ENCODE assay signal across 8 cellular contexts in genomic region chr14:65832431-65833253, GRCh38.
DNase-seq lines count a peak whose midpoint lies in the region; ATAC-seq and TF ChIP-seq lines count a peak whose summit lies in the region.

No MANE protein-coding gene starts in this region.

- H3K27me3 ChIP-seq in AG04450 (ENCODE audit: control insufficient read depth, insufficient read depth, low read length), result peaks cover 14% of the 10 kb centered on the region
- H3K27me3 ChIP-seq in CD8-positive, alpha-beta T cell (ENCODE audit: insufficient read depth, low read length), result no peaks in the 10 kb centered on the region

- H3K9me3 ChIP-seq in AG04450 (ENCODE audit: control insufficient read depth, insufficient read depth, low read length) (no peaks in the 10 kb centered on the region), T-helper 17 cell (ENCODE audit: control insufficient read depth, low read length, poor library complexity, severe bottlenecking) (no peaks in the 10 kb centered on the region)
- no peaks in the 10 kb centered on the region for H3K9me3 ChIP-seq in CD8-positive, alpha-beta T cell (ENCODE audit: low read length)

- DNase-seq in AG04450 (ENCODE audit: low read depth, low spot score) (no peak), T-helper 17 cell (no peak), iPS-NIHi7 (ENCODE audit: extremely low spot score) (peak; percentile 53), HT-29 (ENCODE audit: low spot score) (no peak)
- DNase-seq in activated T-helper 2 cell treated with anti-CD3 and anti-CD28 coated beads, Interferon-gamma antibody, Interleukin-2, Interleukin-4, amounts not matched to agents 10 μg/mL and 5 μg/mL and 100 μg/mL, durations not matched to agents 14 hours and 24 hours and 36 hours (ENCODE audit: low spot score), result no peak
- no peak for DNase-seq in CD8-positive, alpha-beta T cell

- POLR2A ChIA-PET in AG04450 (lab: Yijun Ruan, JAX), result no interaction called here
- POLR2A ChIA-PET in CD8-positive, alpha-beta T cell (lab: Charles Lee), result interaction anchor here (1.2 to 3.1 kb wide), 2 partner anchors 14 to 29 kb away, joined by 3 to 15 read pairs; no protein-coding TSS in a partner anchor

- CTCF ChIA-PET in AG04450 (lab: Charles Lee), result interaction anchor here (0.7 to 2.9 kb wide), 8 partner anchors 9 to 668 kb away, joined by 3 to 22 read pairs (median 3); partner anchors contain the start of gene FUT8
- CTCF ChIA-PET in CD8-positive, alpha-beta T cell (lab: Charles Lee), result interaction anchor here (0.8 to 5.0 kb wide), 7 partner anchors 9 to 545 kb away, joined by 3 to 28 read pairs (median 4); no protein-coding TSS in a partner anchor

- H3K27me3 Mint-ChIP-seq in T-helper 17 cell, result no peaks in the 10 kb centered on the region
- H3K27me3 Mint-ChIP-seq in activated T-helper 2 cell treated with anti-CD3 and anti-CD28 coated beads, Interferon-gamma antibody, Interleukin-2, Interleukin-4, amounts not matched to agents 10 μg/mL and 5 μg/mL and 100 μg/mL, durations not matched to agents 14 hours and 24 hours and 36 hours (ENCODE audit: low read depth), result peaks cover 9% of the 10 kb centered on the region
- peaks cover 29% of the 10 kb centered on the region for H3K27me3 Mint-ChIP-seq in stimulated activated memory B cell treated with anti-CD40 and anti-IgM and Interleukin-4, amounts not matched to agents 10 μg/mL and 1 μg/mL and 100 μg/mL, for 72 hours
- H3K27me3 Mint-ChIP-seq in CD8-positive, alpha-beta T cell (ENCODE audit: low read depth), result no peaks in the 10 kb centered on the region

- peaks cover 13% of the 10 kb centered on the region for H3K4me1 ChIP-seq in CD8-positive, alpha-beta T cell (ENCODE audit: insufficient read depth, low read length)

- peaks cover 24% of the 10 kb centered on the region for H3K4me1 Mint-ChIP-seq in T-helper 17 cell
- H3K4me1 Mint-ChIP-seq in activated T-helper 2 cell treated with anti-CD3 and anti-CD28 coated beads, Interferon-gamma antibody, Interleukin-2, Interleukin-4, amounts not matched to agents 10 μg/mL and 5 μg/mL and 100 μg/mL, durations not matched to agents 14 hours and 24 hours and 36 hours (ENCODE audit: low read depth), result peaks cover 26% of the 10 kb centered on the region
- no peaks in the 10 kb centered on the region for H3K4me1 Mint-ChIP-seq in stimulated activated memory B cell treated with anti-CD40 and anti-IgM and Interleukin-4, amounts not matched to agents 10 μg/mL and 1 μg/mL and 100 μg/mL, for 72 hours
- peaks cover 44% of the 10 kb centered on the region for H3K4me1 Mint-ChIP-seq in CD8-positive, alpha-beta T cell (ENCODE audit: low read depth)

- intact Hi-C loops in activated T-helper 2 cell treated with anti-CD3 and anti-CD28 coated beads, Interferon-gamma antibody, Interleukin-2, Interleukin-4, amounts not matched to agents 10 μg/mL and 5 μg/mL and 100 μg/mL, durations not matched to agents 14 hours and 24 hours and 36 hours (cut with micrococcal nuclease), result no loop called here
- intact Hi-C loops in CD8-positive, alpha-beta T cell (cut with DNase I, micrococcal nuclease), result loop anchor here in 1 of 2 experiments (5.0 kb wide), 1 partner anchor 95 kb away; no protein-coding TSS in a partner anchor

- no peak overlapping the region for H3K4me3 Mint-ChIP-seq in T-helper 17 cell
- H3K4me3 Mint-ChIP-seq in activated T-helper 2 cell treated with anti-CD3 and anti-CD28 coated beads, Interferon-gamma antibody, Interleukin-2, Interleukin-4, amounts not matched to agents 10 μg/mL and 5 μg/mL and 100 μg/mL, durations not matched to agents 14 hours and 24 hours and 36 hours (ENCODE audit: low read depth), result no peak overlapping the region
- no peak overlapping the region for H3K4me3 Mint-ChIP-seq in stimulated activated memory B cell treated with anti-CD40 and anti-IgM and Interleukin-4, amounts not matched to agents 10 μg/mL and 1 μg/mL and 100 μg/mL, for 72 hours
- H3K4me3 Mint-ChIP-seq in CD8-positive, alpha-beta T cell, result no peak overlapping the region

- no peak overlapping the region for H3K27ac ChIP-seq in AG04450 (ENCODE audit: low read depth, low read length)
- H3K27ac ChIP-seq in CD8-positive, alpha-beta T cell (ENCODE audit: low read depth, low read length), result no peak overlapping the region

- H3K4me3 ChIP-seq in AG04450 (ENCODE audit: low read depth, low read length), result no peak overlapping the region
- no peak overlapping the region for H3K4me3 ChIP-seq in CD8-positive, alpha-beta T cell (ENCODE audit: low read depth, low read length)

- peak overlapping the region; percentile 37 for H3K27ac Mint-ChIP-seq in T-helper 17 cell
- H3K27ac Mint-ChIP-seq in activated T-helper 2 cell treated with anti-CD3 and anti-CD28 coated beads, Interferon-gamma antibody, Interleukin-2, Interleukin-4, amounts not matched to agents 10 μg/mL and 5 μg/mL and 100 μg/mL, durations not matched to agents 14 hours and 24 hours and 36 hours, result no peak overlapping the region
- H3K27ac Mint-ChIP-seq in stimulated activated memory B cell treated with anti-CD40 and anti-IgM and Interleukin-4, amounts not matched to agents 10 μg/mL and 1 μg/mL and 100 μg/mL, for 72 hours, result no peak overlapping the region
- H3K27ac Mint-ChIP-seq in CD8-positive, alpha-beta T cell, result no peak overlapping the region

- ATAC-seq in T-helper 17 cell, result no peak
- no peak for ATAC-seq in stimulated activated memory B cell treated with anti-CD40 and anti-IgM and Interleukin-4, amounts not matched to agents 10 μg/mL and 1 μg/mL and 100 μg/mL, for 72 hours
- ATAC-seq in CD8-positive, alpha-beta T cell, result no peak

- peaks cover 2% of the 10 kb centered on the region for H3K36me3 Mint-ChIP-seq in T-helper 17 cell (ENCODE audit: low read depth)
- H3K36me3 Mint-ChIP-seq in activated T-helper 2 cell treated with anti-CD3 and anti-CD28 coated beads, Interferon-gamma antibody, Interleukin-2, Interleukin-4, amounts not matched to agents 10 μg/mL and 5 μg/mL and 100 μg/mL, durations not matched to agents 14 hours and 24 hours and 36 hours (ENCODE audit: low read depth), result peaks cover 6% of the 10 kb centered on the region
- H3K36me3 Mint-ChIP-seq in stimulated activated memory B cell treated with anti-CD40 and anti-IgM and Interleukin-4, amounts not matched to agents 10 μg/mL and 1 μg/mL and 100 μg/mL, for 72 hours, result peaks cover 5% of the 10 kb centered on the region
- no peaks in the 10 kb centered on the region for H3K36me3 Mint-ChIP-seq in CD8-positive, alpha-beta T cell

- TF ChIP-seq CTCF in AG04450 (IDR thresholded peaks at IDR 0.05; ENCODE audit: low read depth, low read length) (peak; percentile 46), GM12874 (IDR thresholded peaks at IDR 0.05; ENCODE audit: insufficient read depth, low read depth, low read length) (0 out of 2 replicates have a peak, but pooled peaks have one; percentile 24)
- no peak for TF ChIP-seq CTCF in CD8-positive, alpha-beta T cell (IDR thresholded peaks at IDR 0.05)

- no peaks in the 10 kb centered on the region for H3K36me3 ChIP-seq in CD8-positive, alpha-beta T cell (ENCODE audit: insufficient read depth, low read length)

- H3K9me3 Mint-ChIP-seq in activated T-helper 2 cell treated with anti-CD3 and anti-CD28 coated beads, Interferon-gamma antibody, Interleukin-2, Interleukin-4, amounts not matched to agents 10 μg/mL and 5 μg/mL and 100 μg/mL, durations not matched to agents 14 hours and 24 hours and 36 hours, result no peaks in the 10 kb centered on the region
- H3K9me3 Mint-ChIP-seq in stimulated activated memory B cell treated with anti-CD40 and anti-IgM and Interleukin-4, amounts not matched to agents 10 μg/mL and 1 μg/mL and 100 μg/mL, for 72 hours, result peaks cover 3% of the 10 kb centered on the region
- no peaks in the 10 kb centered on the region for H3K9me3 Mint-ChIP-seq in CD8-positive, alpha-beta T cell
